ENCODE assay signal across 7 cellular contexts in the genomic region with DNA sequence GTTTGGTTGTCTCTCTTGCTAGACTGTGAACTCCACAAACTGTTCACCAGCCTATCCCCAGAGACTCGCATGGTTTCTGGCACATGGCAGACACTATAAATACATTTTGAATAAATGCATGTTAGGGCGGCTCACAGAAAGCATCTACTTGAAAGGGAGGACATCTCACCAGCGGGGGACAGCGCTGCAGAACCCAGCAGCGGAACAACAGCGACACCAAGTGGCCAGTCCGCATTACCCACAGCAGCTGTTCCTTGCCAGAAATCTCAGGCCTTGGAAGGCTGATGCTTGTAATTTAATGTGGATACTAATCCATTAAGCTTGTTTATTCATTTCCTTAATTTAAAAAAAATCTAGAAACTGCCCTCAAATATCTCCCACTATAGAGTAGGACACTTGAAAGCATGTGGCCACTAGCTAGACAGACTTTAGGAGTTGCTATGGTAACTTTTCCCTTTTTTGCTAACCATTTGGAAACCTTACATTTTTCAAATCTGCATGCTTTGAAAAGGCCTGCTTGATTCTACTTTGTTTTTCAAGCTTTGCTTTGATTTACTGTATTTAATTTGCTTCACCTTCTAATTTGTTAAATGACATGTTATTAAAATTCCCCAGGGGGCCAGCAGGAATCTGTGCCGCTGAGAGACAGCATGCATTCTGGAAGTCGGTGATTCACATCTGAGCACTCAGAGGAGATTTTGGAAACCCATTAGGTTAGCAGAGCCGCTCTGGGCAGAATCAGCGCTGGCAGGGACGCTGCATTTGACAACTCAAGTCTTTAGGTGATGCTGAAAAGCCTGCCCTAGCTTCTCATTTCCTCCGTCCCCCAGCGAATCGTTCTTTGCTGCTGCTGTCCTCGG.
A peak's percentile ranks its signal among the peaks of the same experiment; 100 is the strongest.
DNase-seq lines count a peak whose midpoint lies in the region; ATAC-seq, FAIRE-seq and TF ChIP-seq lines count a peak whose summit lies in the region.

No MANE protein-coding gene starts in this region.

- CTCF ChIA-PET in WTC11 (lab: Charles Lee), result interaction anchor here (0.6 to 2.5 kb wide), 22 partner anchors 14 to 1011 kb away, joined by 3 to 15 read pairs (median 4); partner anchors contain the start of genes GNG5 and SPATA1

- H3K27me3 ChIP-seq in breast epithelium, result no peaks in the 10 kb centered on the region

- no peaks in the 10 kb centered on the region for H3K9me3 ChIP-seq in breast epithelium
- no peaks in the 10 kb centered on the region for H3K9me3 ChIP-seq in kidney (ENCODE audit: control insufficient read depth in 1 of 2, low read length in 2 of 2)

- H3K27ac ChIP-seq in breast epithelium (no peak overlapping the region), kidney (ENCODE audit: low read depth in 2 of 2, low read length in 2 of 2) (no peak overlapping the region)

- no peaks in the 10 kb centered on the region for H3K9me3 Mint-ChIP-seq in WTC11

- no peak overlapping the region for H3K4me3 Mint-ChIP-seq in WTC11

- FAIRE-seq in kidney (lab: Jason Lieb, UNC), result peak; percentile 42

- H3K4me3 ChIP-seq in breast epithelium (no peak overlapping the region), kidney (ENCODE audit: low read length in 2 of 2) (no peak overlapping the region)

- H3K36me3 ChIP-seq in breast epithelium (no peaks in the 10 kb centered on the region), kidney (ENCODE audit: control insufficient read depth in 1 of 2, insufficient read depth in 2 of 2, low read length in 2 of 2) (no peaks in the 10 kb centered on the region)

- H3K4me1 Mint-ChIP-seq in WTC11, result peaks cover 59% of the 10 kb centered on the region

- no peak overlapping the region for H3K9ac ChIP-seq in kidney (ENCODE audit: low read length in 2 of 2)

- no peak for TF ChIP-seq POLR2A in breast epithelium (IDR thresholded peaks at IDR 0.05)

- H3K27me3 Mint-ChIP-seq in WTC11 (ENCODE audit: low read depth), result no peaks in the 10 kb centered on the region

- DNase-seq in NCI-H2171 (lab: John Stamatoyannopoulos, UW) (peak; percentile 70), WTC11 (ENCODE audit: low spot score) (peak; percentile 78), breast epithelium (ENCODE audit: low spot score in 2 of 2) (peak; percentile 42 to 81), kidney (peak; percentile 83)
- DNase-seq in stimulated activated CD4-positive, alpha-beta T cell treated with anti-CD3 and anti-CD28 coated beads, Interleukin-1b, Interleukin-23, amount 100 ng/mL, for 48 hours, result peak; percentile 69

- intact Hi-C loops in breast epithelium (cut with DNase I; ENCODE audit: low total_unique reads), result no loop called here
- intact Hi-C loops in kidney (cut with DNase I), result loop anchor here (10.0 kb wide), 2 partner anchors 319 to 619 kb away; no protein-coding TSS in a partner anchor

- TF ChIP-seq CTCF in WTC11 (IDR thresholded peaks at IDR 0.05) (peak; percentile 84), breast epithelium (IDR thresholded peaks at IDR 0.05) (peak; percentile 42 to 90 (median 81)), kidney (IDR thresholded peaks at IDR 0.05; ENCODE audit: borderline replicate concordance, extremely low read depth, insufficient read depth) (peak; percentile 95)

- peak; percentile 80 for ATAC-seq in GM18498 (IDR thresholded peaks at IDR 0.05; ENCODE audit: unreplicated experiment)
- ATAC-seq in HG02943 (IDR thresholded peaks at IDR 0.05; ENCODE audit: low read depth, unreplicated experiment), result peak; percentile 88
- ATAC-seq in WTC11, result peak; percentile 89

- H3K27ac Mint-ChIP-seq in WTC11, result no peak overlapping the region

- H3K4me1 ChIP-seq in breast epithelium, result no peaks in the 10 kb centered on the region
- H3K4me1 ChIP-seq in kidney (ENCODE audit: control insufficient read depth in 1 of 2, insufficient read depth in 1 of 2, low read depth in 1 of 2, low read length in 2 of 2), result peaks cover 0 to 2% of the 10 kb centered on the region in 2 donors

- POLR2A ChIA-PET in WTC11 (lab: Charles Lee), result interaction anchor here (0.5 kb wide), 1 partner anchor 236 kb away, joined by 3 read pairs; no protein-coding TSS in a partner anchor

- H3K36me3 Mint-ChIP-seq in WTC11, result no peaks in the 10 kb centered on the region

TF ChIP-seq in WTC11, 78 proteins besides CTCF, POLR2A, EP300 and RAD21:
- TF ChIP-seq, protein P1, sequence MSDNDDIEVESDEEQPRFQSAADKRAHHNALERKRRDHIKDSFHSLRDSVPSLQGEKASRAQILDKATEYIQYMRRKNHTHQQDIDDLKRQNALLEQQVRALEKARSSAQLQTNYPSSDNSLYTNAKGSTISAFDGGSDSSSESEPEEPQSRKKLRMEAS (CRISPR knock-in tag; IDR thresholded peaks at IDR 0.05), result 0 out of 2 replicates have a peak, but pooled peaks have one; percentile 21
- no peak for TF ChIP-seq MLX (CRISPR knock-in tag; IDR thresholded peaks at IDR 0.05)
